In genomic region chr20:46014517-46015396, GRCh38 we compare ENCODE assay signal across 1 cellular context.
A peak's percentile ranks its signal among the peaks of the same experiment; 100 is the strongest.
TF ChIP-seq lines count a peak whose summit lies in the region.

No MANE protein-coding gene starts in this region.

TF ChIP-seq in HepG2, 621 proteins besides CTCF, POLR2A, EP300 and RAD21 (continued from another document and continues in another):
- TF ChIP-seq MLX (CRISPR knock-in tag; IDR thresholded peaks at IDR 0.05) (peak; percentile 31; the same call in 1 of the 2 replicates), ETS1 (CRISPR knock-in tag; IDR thresholded peaks at IDR 0.05) (0 out of 2 replicates have a peak, but pooled peaks have one; percentile 5), BRD4 (CRISPR knock-in tag; IDR thresholded peaks at IDR 0.05) (0 out of 2 replicates have a peak, but pooled peaks have one; percentile 5), ZNF30 (CRISPR knock-in tag; IDR thresholded peaks at IDR 0.05) (0 out of 2 replicates have a peak, but pooled peaks have one; percentile 7), ZNF605 (CRISPR knock-in tag; IDR thresholded peaks at IDR 0.05) (peak; percentile 47; the same call in 1 of the 2 replicates), TFAP4 (IDR thresholded peaks at IDR 0.05; ENCODE audit: borderline replicate concordance, low read depth) (peak; percentile 52; the same call in 1 of the 2 replicates), STAG1 (CRISPR knock-in tag; IDR thresholded peaks at IDR 0.05) (no peak), ZBTB20 (CRISPR knock-in tag; IDR thresholded peaks at IDR 0.05; ENCODE audit: borderline replicate concordance, low read depth) (peak; percentile 32; the same call in 1 of the 2 replicates), ZNF263 (CRISPR knock-in tag; IDR thresholded peaks at IDR 0.05) (peak; percentile 58; the same call in 1 of the 2 replicates), HMG20B (CRISPR knock-in tag; conservative IDR thresholded peaks at IDR 0.05) (peak; percentile 77), FOXP4 (CRISPR knock-in tag; IDR thresholded peaks at IDR 0.05) (peak; percentile 83), ZSCAN30 (CRISPR knock-in tag; IDR thresholded peaks at IDR 0.05) (0 out of 2 replicates have a peak, but pooled peaks have one; percentile 64), ZNF816 (CRISPR knock-in tag; IDR thresholded peaks at IDR 0.05; ENCODE audit: borderline replicate concordance) (peak; percentile 38; the same call in 1 of the 2 replicates), ELF1 (CRISPR knock-in tag; IDR thresholded peaks at IDR 0.05) (0 out of 2 replicates have a peak, but pooled peaks have one; percentile 24), RXRB (CRISPR knock-in tag; IDR thresholded peaks at IDR 0.05; ENCODE audit: borderline replicate concordance) (peak; percentile 93), BATF2 (CRISPR knock-in tag; IDR thresholded peaks at IDR 0.05) (no peak), SPEN (CRISPR knock-in tag; IDR thresholded peaks at IDR 0.05; ENCODE audit: low read depth) (peak; percentile 39; the same call in 1 of the 2 replicates), ZFP37 (CRISPR knock-in tag; IDR thresholded peaks at IDR 0.05; ENCODE audit: borderline replicate concordance) (0 out of 2 replicates have a peak, but pooled peaks have one; percentile 33), ZNF44 (CRISPR knock-in tag; IDR thresholded peaks at IDR 0.05) (0 out of 2 replicates have a peak, but pooled peaks have one; percentile 77), ZNF503 (CRISPR knock-in tag; IDR thresholded peaks at IDR 0.05) (peak; percentile 87), KAT7 (CRISPR knock-in tag; IDR thresholded peaks at IDR 0.05; ENCODE audit: borderline replicate concordance) (0 out of 2 replicates have a peak, but pooled peaks have one; percentile 0), ZNF33B (CRISPR knock-in tag; IDR thresholded peaks at IDR 0.05) (peak; percentile 9), FOXO1 (CRISPR knock-in tag; IDR thresholded peaks at IDR 0.05) (peak; percentile 85; the same call in 1 of the 2 replicates), PITX1 (CRISPR knock-in tag; IDR thresholded peaks at IDR 0.05) (peak; percentile 73; the same call in 1 of the 2 replicates), PATZ1 (CRISPR knock-in tag; IDR thresholded peaks at IDR 0.05) (peak; percentile 72), REST (IDR thresholded peaks at IDR 0.05; ENCODE audit: borderline replicate concordance in 1 of 2, low read depth in 1 of 2, low read length in 2 of 2) (peak in 1 of 2 experiments; percentile 36; a peak in 1 of 4 replicates), ZNF75D (CRISPR knock-in tag; IDR thresholded peaks at IDR 0.05; ENCODE audit: borderline replicate concordance) (no peak), ZNF609 (CRISPR knock-in tag; IDR thresholded peaks at IDR 0.05; ENCODE audit: borderline replicate concordance) (peak; percentile 81; the same call in 1 of the 2 replicates), ZNF430 (CRISPR knock-in tag; IDR thresholded peaks at IDR 0.05) (peak; percentile 47; the same call in 1 of the 2 replicates), PLRG1 (conservative IDR thresholded peaks at IDR 0.05) (no peak), TBL1XR1 (IDR thresholded peaks at IDR 0.05; ENCODE audit: borderline replicate concordance, low read length, partially characterized antibody) (peak; percentile 79), ZSCAN22 (CRISPR knock-in tag; IDR thresholded peaks at IDR 0.05) (no peak), TCF7L2 (IDR thresholded peaks at IDR 0.05; ENCODE audit: low read depth, low read length) (no peak), GATAD2A (CRISPR knock-in tag; IDR thresholded peaks at IDR 0.05) (peak; percentile 94), TEAD3 (CRISPR knock-in tag; optimal IDR thresholded peaks at IDR 0.05; ENCODE audit: borderline replicate concordance) (peak; percentile 86)
